In the genomic region with DNA sequence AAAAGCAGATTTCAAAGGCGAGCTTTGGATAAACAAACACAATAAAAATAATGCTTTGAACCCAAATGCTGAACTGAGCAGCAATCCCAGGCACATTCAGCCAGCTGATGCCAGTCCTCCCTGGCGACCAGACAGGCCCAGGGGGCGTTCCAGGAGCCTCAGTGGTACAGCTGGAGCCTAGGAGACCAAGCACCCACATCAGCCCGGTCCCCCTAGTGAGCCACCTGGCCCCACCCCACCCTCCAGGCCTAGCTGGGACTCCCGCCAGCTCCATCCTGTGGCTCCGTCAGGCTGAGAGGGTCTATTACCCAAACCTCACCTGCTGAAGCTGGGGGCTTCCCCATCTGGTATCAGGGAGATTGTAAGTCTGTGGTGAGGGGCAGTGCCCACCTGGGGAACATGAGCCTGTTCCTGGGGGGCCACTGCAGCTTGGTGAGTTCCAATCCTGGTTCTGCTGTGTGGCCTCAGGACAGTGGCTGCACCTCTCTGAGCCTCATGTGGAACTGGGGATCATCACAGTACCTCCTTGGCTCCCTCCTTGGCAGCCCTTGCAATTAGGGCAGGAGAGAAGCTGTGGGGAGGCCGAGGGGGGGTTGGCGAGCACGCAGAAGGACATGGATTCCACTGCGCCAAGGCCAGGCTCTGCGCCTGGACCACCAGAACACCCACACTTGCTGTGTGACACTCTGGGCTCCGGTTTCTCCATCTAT, we compare ENCODE assay signal across 24 cellular contexts. TPM values are rescaled to one million over a fixed set of nuclear protein-coding genes. Genes with fewer than 3 reads are reported as not detected.
DNase-seq lines count a peak whose midpoint lies in the region; ATAC-seq and TF ChIP-seq lines count a peak whose summit lies in the region.
"Had no signal": no experiment of that assay in that cellular context is flagged by ENCODE, and none has a peak within 500 bp of the region (broad histone marks: within the 10 kb centered on the region; RNA-seq: fewer than 3 reads in every experiment).

No MANE protein-coding gene starts in this region.

- H3K4me3 Mint-ChIP-seq in activated CD4-positive, alpha-beta T cell treated with anti-CD3 and anti-CD28 coated beads, Interleukin-2, amount 10 ng/mL, durations not matched to agents 7 days and 5 days: no peak overlapping the region
- H3K4me3 Mint-ChIP-seq in endothelial cell (ENCODE audit: unreplicated experiment): no peak overlapping the region
- no peak overlapping the region for H3K4me3 Mint-ChIP-seq in stimulated activated effector memory CD8-positive, alpha-beta T cell treated with anti-CD3 and anti-CD28 coated beads, Interleukin-12 subunit alpha, Interleukin-12 subunit beta, amount 100 ng/mL, for 72 hours
- H3K4me3 Mint-ChIP-seq in natural killer cell: no peak overlapping the region
- H3K4me3 Mint-ChIP-seq: activated naive CD4-positive, alpha-beta T cell treated with anti-CD3 and anti-CD28 coated beads for 36 hours; activated T-cell treated with anti-CD3 and anti-CD28 coated beads, Interleukin-2, amount 50 U/mL, for 24 hours had no signal

- H3K9me3 Mint-ChIP-seq in activated CD4-positive, alpha-beta T cell treated with anti-CD3 and anti-CD28 coated beads, Interleukin-2, amount 10 ng/mL, durations not matched to agents 7 days and 5 days: no peaks in the 10 kb centered on the region
- no peaks in the 10 kb centered on the region for H3K9me3 Mint-ChIP-seq in endothelial cell (ENCODE audit: unreplicated experiment)
- no peaks in the 10 kb centered on the region for H3K9me3 Mint-ChIP-seq in stimulated activated effector memory CD8-positive, alpha-beta T cell treated with anti-CD3 and anti-CD28 coated beads, Interleukin-12 subunit alpha, Interleukin-12 subunit beta, amount 100 ng/mL, for 72 hours
- H3K9me3 Mint-ChIP-seq in natural killer cell: no peaks in the 10 kb centered on the region
- H3K9me3 Mint-ChIP-seq: activated naive CD4-positive, alpha-beta T cell treated with anti-CD3 and anti-CD28 coated beads for 36 hours; activated T-cell treated with anti-CD3 and anti-CD28 coated beads, Interleukin-2, amount 50 U/mL, for 24 hours had no signal

- intact Hi-C loops in natural killer cell (cut with micrococcal nuclease): no loop called here

- CTCF ChIA-PET in activated CD4-positive, alpha-beta T cell treated with anti-CD3 and anti-CD28 coated beads, Interleukin-2, amount 10 ng/mL, durations not matched to agents 7 days and 5 days (lab: Charles Lee): interaction anchor here (0.8 to 2.9 kb wide), 6 partner anchors 8 to 473 kb away, joined by 3 to 10 read pairs (median 4); no protein-coding TSS in a partner anchor

- ATAC-seq in stimulated activated effector memory CD8-positive, alpha-beta T cell treated with anti-CD3 and anti-CD28 coated beads, Interleukin-12 subunit alpha, Interleukin-12 subunit beta, amount 100 ng/mL, for 72 hours: no peak
- ATAC-seq in natural killer cell: no peak
- ATAC-seq: gastroesophageal sphincter had no signal

- H3K36me3 Mint-ChIP-seq in activated CD4-positive, alpha-beta T cell treated with anti-CD3 and anti-CD28 coated beads, Interleukin-2, amount 10 ng/mL, durations not matched to agents 7 days and 5 days (ENCODE audit: low read depth): no peaks in the 10 kb centered on the region
- H3K36me3 Mint-ChIP-seq in endothelial cell (ENCODE audit: low read depth, unreplicated experiment): no peaks in the 10 kb centered on the region
- peaks cover 5% of the 10 kb centered on the region for H3K36me3 Mint-ChIP-seq in stimulated activated effector memory CD8-positive, alpha-beta T cell treated with anti-CD3 and anti-CD28 coated beads, Interleukin-12 subunit alpha, Interleukin-12 subunit beta, amount 100 ng/mL, for 72 hours
- no peaks in the 10 kb centered on the region for H3K36me3 Mint-ChIP-seq in natural killer cell

- peaks cover 53% of the 10 kb centered on the region for H3K4me1 Mint-ChIP-seq in activated CD4-positive, alpha-beta T cell treated with anti-CD3 and anti-CD28 coated beads, Interleukin-2, amount 10 ng/mL, durations not matched to agents 7 days and 5 days
- peaks cover 17% of the 10 kb centered on the region for H3K4me1 Mint-ChIP-seq in endothelial cell (ENCODE audit: unreplicated experiment)
- H3K4me1 Mint-ChIP-seq in stimulated activated effector memory CD8-positive, alpha-beta T cell treated with anti-CD3 and anti-CD28 coated beads, Interleukin-12 subunit alpha, Interleukin-12 subunit beta, amount 100 ng/mL, for 72 hours: peaks cover 57% of the 10 kb centered on the region
- peaks cover 21 to 42% of the 10 kb centered on the region in 2 donors for H3K4me1 Mint-ChIP-seq in natural killer cell

- peak overlapping the region; percentile 79 for H3K27ac Mint-ChIP-seq in activated CD4-positive, alpha-beta T cell treated with anti-CD3 and anti-CD28 coated beads, Interleukin-2, amount 10 ng/mL, durations not matched to agents 7 days and 5 days
- peak overlapping the region; percentile 54 for H3K27ac Mint-ChIP-seq in endothelial cell (ENCODE audit: unreplicated experiment)
- peak overlapping the region; percentile 67 for H3K27ac Mint-ChIP-seq in stimulated activated effector memory CD8-positive, alpha-beta T cell treated with anti-CD3 and anti-CD28 coated beads, Interleukin-12 subunit alpha, Interleukin-12 subunit beta, amount 100 ng/mL, for 72 hours
- no peak overlapping the region for H3K27ac Mint-ChIP-seq in natural killer cell
- H3K27ac Mint-ChIP-seq: activated naive CD4-positive, alpha-beta T cell treated with anti-CD3 and anti-CD28 coated beads for 36 hours; activated T-cell treated with anti-CD3 and anti-CD28 coated beads, Interleukin-2, amount 50 U/mL, for 24 hours had no signal

- no peaks in the 10 kb centered on the region for H3K27me3 Mint-ChIP-seq in activated CD4-positive, alpha-beta T cell treated with anti-CD3 and anti-CD28 coated beads, Interleukin-2, amount 10 ng/mL, durations not matched to agents 7 days and 5 days
- peaks cover 6% of the 10 kb centered on the region for H3K27me3 Mint-ChIP-seq in endothelial cell (ENCODE audit: unreplicated experiment)
- peaks cover 0 to 3% of the 10 kb centered on the region in 2 donors for H3K27me3 Mint-ChIP-seq in natural killer cell (ENCODE audit: low read depth in 2 of 2)
- H3K27me3 Mint-ChIP-seq: activated T-cell treated with anti-CD3 and anti-CD28 coated beads, Interleukin-2, amount 50 U/mL, for 24 hours had no signal

- TF ChIP-seq CTCF in endothelial cell (IDR thresholded peaks at IDR 0.05; ENCODE audit: unreplicated experiment) (no peak), natural killer cell (IDR thresholded peaks at IDR 0.05) (no peak)

- POLR2A ChIA-PET in activated CD4-positive, alpha-beta T cell treated with anti-CD3 and anti-CD28 coated beads, Interleukin-2, amount 10 ng/mL, durations not matched to agents 7 days and 5 days (lab: Charles Lee): no interaction called here

- DNase-seq in activated CD4-positive, alpha-beta T cell treated with anti-CD3 and anti-CD28 coated beads, Interleukin-2, amount 10 ng/mL, durations not matched to agents 7 days and 5 days: no peak
- no peak for DNase-seq in activated CD4-positive, alpha-beta T cell treated with anti-CD3 and anti-CD28 coated beads, Interleukin-2, amount 50 U/mL, for 48 hours
- peak; percentile 34 for DNase-seq in NCI-H2171 (lab: John Stamatoyannopoulos, UW)
- DNase-seq in endothelial cell (ENCODE audit: low spot score): no peak
- DNase-seq in stimulated activated effector memory CD8-positive, alpha-beta T cell treated with anti-CD3 and anti-CD28 coated beads, Interleukin-12 subunit alpha, Interleukin-12 subunit beta, amount 100 ng/mL, for 72 hours (ENCODE audit: low spot score in 2 of 2): no peak
- no peak for DNase-seq in stimulated activated CD8-positive, alpha-beta memory T cell treated with anti-CD3 and anti-CD28 coated beads, Interleukin-4, amount 100 ng/mL, for 48 hours
- no peak for DNase-seq in GOT3 (lab: John Stamatoyannopoulos, UW)
- no peak for DNase-seq in natural killer cell
- DNase-seq: ACHN; activated CD4-positive, alpha-beta T cell treated with anti-CD3 and anti-CD28 coated beads, Interleukin-2, amount 50 U/mL, for 1 hour; activated naive CD4-positive, alpha-beta T cell treated with anti-CD3 and anti-CD28 coated beads for 36 hours; activated T-cell treated with anti-CD3 and anti-CD28 coated beads, Interleukin-2, amount 50 U/mL, for 24 hours; effector CD4-positive, alpha-beta T cell; esophagus squamous epithelium; GDM1; NCI-H1417 treated with DMSO at 0.1 percent for 48 hours; NCI-H526; stimulated activated CD4-positive, alpha-beta T cell treated with anti-CD3 and anti-CD28 coated beads, Interleukin-4, amount 100 ng/mL, for 1 hour had no signal

RNA-seq across cellular contexts. Expression of gene C9orf50, which starts 16.7 kb away (rescaled TPM):
- total RNA-seq in activated CD4-positive, alpha-beta T cell treated with anti-CD3 and anti-CD28 coated beads, Interleukin-2, amount 10 ng/mL, durations not matched to agents 7 days and 5 days: not detected
- not detected for total RNA-seq in endothelial cell (ENCODE audit: unreplicated experiment)
- not detected for total RNA-seq in natural killer cell
- total RNA-seq: activated naive CD4-positive, alpha-beta T cell treated with anti-CD3 and anti-CD28 coated beads for 36 hours; ascending aorta; cerebellum; esophagus squamous epithelium; M059J; pulmonary artery endothelial cell; ureter had no signal

RNA-seq across cellular contexts. Expression of gene NTMT1, which starts 21.8 kb away (rescaled TPM):
- 10 to 100 TPM; 28.5 to 33.9 TPM for total RNA-seq in activated CD4-positive, alpha-beta T cell treated with anti-CD3 and anti-CD28 coated beads, Interleukin-2, amount 10 ng/mL, durations not matched to agents 7 days and 5 days
- total RNA-seq in endothelial cell (ENCODE audit: unreplicated experiment) (16.7 TPM), natural killer cell (10 to 100 TPM; 17.1 to 23.5 (median 17.1) TPM)

RNA-seq across cellular contexts. Expression of gene ASB6, which starts 37.7 kb away (rescaled TPM):
- total RNA-seq in activated CD4-positive, alpha-beta T cell treated with anti-CD3 and anti-CD28 coated beads, Interleukin-2, amount 10 ng/mL, durations not matched to agents 7 days and 5 days: 10 to 100 TPM; 24.1 to 26.6 TPM
- total RNA-seq in endothelial cell (ENCODE audit: unreplicated experiment): 26.2 TPM
- total RNA-seq in natural killer cell: 10 to 100 TPM; 21.9 to 35.4 (median 32.4) TPM

Comparison
In these comparisons a context has a peak if more than half of its experiments do, and no peak if none do; other contexts are left out.
1. H3K27ac Mint-ChIP-seq: peak in activated CD4-positive, alpha-beta T cell treated with anti-CD3 and anti-CD28 coated beads, Interleukin-2, amount 10 ng/mL, durations not matched to agents 7 days and 5 days (single experiment), endothelial cell (single experiment) and stimulated activated effector memory CD8-positive, alpha-beta T cell treated with anti-CD3 and anti-CD28 coated beads, Interleukin-12 subunit alpha, Interleukin-12 subunit beta, amount 100 ng/mL, for 72 hours (single experiment); none in natural killer cell (0 of 2).